16 cellular contexts compared by ENCODE assay signal in the genomic region with DNA sequence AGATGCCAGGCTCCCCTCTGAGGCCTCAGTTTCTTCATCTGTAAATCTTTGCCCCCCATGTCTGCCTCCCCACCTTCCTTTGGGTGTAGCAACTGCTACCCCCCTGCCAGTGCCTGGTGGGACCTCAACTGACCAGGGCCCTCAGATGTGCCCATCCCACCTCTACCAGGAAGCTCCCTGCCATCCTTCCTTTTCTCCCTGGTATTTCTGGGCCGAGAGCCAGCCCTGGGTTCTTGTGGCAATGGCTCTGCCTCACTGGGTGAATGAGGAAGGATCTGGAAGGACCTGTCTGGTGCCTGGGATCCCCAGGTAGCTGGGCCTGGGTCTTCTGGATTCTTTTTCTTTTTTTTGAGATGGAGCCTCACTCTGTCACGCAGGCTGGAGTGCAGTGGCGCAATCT.
"Had no signal": no experiment of that assay in that cellular context is flagged by ENCODE, and none has a peak within 500 bp of the region (broad histone marks: within the 10 kb centered on the region; RNA-seq: fewer than 3 reads in every experiment).

No MANE protein-coding gene starts in this region.

- DNase-seq: activated CD4-positive, alpha-beta T cell treated with anti-CD3 and anti-CD28 coated beads for 1 hour; activated CD4-positive, alpha-beta T cell treated with anti-CD3 and anti-CD28 coated beads, Interleukin-2, amount 50 U/mL, for 48 hours; activated effector memory CD4-positive, alpha-beta T cell treated with anti-CD3 and anti-CD28 coated beads, Interleukin-2, amount 50 U/mL, for 16 hours; activated T-cell treated with anti-CD3 and anti-CD28 coated beads, Interleukin-2, amount 50 U/mL, for 4 hours; amniotic stem cell; dermis blood vessel endothelial cell; left ventricle myocardium inferior; naive B cell; right cardiac atrium; small intestine; SW 1271; T-helper 9 cell; transverse colon had no signal

- H3K27me3 ChIP-seq: body of pancreas, transverse colon had no signal

- ATAC-seq: activated naive CD4-positive, alpha-beta T cell treated with anti-CD3 and anti-CD28 coated beads, Interleukin-2, amount 50 U/mL, for 72 hours; activated T-cell treated with anti-CD3 and anti-CD28 coated beads, Interleukin-2, amount 50 U/mL, for 4 hours; body of pancreas; esophagus mucosa; right cardiac atrium had no signal

- H3K36me3 ChIP-seq: left ventricle myocardium inferior, transverse colon had no signal

- H3K4me3 ChIP-seq: body of pancreas, left ventricle myocardium inferior, transverse colon had no signal

- H3K9me3 ChIP-seq: body of pancreas, left ventricle myocardium inferior, transverse colon had no signal

- FAIRE-seq: small intestine had no signal

- H3K27ac ChIP-seq: body of pancreas, left ventricle myocardium inferior, transverse colon had no signal
